ENCODE assay signal across 36 cellular contexts in the genomic region with DNA sequence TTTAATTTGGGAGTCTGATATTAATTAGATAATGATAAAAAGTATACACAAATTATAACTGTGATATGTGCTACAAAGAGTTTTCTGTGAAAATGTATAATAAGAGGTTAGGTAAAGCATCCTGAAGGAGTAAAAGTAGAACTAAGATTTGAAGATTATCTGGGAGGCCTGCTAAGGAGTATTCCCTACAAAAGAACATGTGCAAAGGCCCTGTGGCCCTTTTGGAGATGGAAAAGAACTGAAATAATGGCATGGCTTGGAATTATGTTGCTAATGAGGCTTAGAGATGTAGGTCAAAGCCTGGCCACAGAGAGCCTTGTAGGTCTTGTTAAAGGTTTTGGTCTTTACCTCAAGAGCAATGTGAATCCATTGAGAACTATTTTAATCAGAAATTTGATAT.
"Had no signal": no experiment of that assay in that cellular context is flagged by ENCODE, and none has a peak within 500 bp of the region (broad histone marks: within the 10 kb centered on the region; RNA-seq: fewer than 3 reads in every experiment).

No MANE protein-coding gene starts in this region.

- H3K9me3 ChIP-seq: MG63 had no signal

- H3K36me3 ChIP-seq: MG63 had no signal

- H3K27me3 ChIP-seq: MG63 had no signal

- H3K4me3 ChIP-seq: MG63 had no signal

- DNase-seq: Karpas-422, Kasumi-1, MG63, MM.1S, MV-4-11, NCI-H1048, NCI-H1092, NCI-H1092 treated with DMSO at 0.1 percent for 48 hours, NCI-H1105, NCI-H1417, NCI-H1417 treated with DMSO at 0.1 percent for 48 hours, NCI-H1436, NCI-H1436 treated with DMSO at 0.1 percent for 48 hours, NCI-H146, NCI-H1694, NCI-H1694 treated with DMSO at 0.1 percent for 48 hours, NCI-H187, NCI-H187 treated with DMSO at 0.1 percent for 48 hours, NCI-H1930, NCI-H2029, NCI-H2029 treated with DMSO at 0.1 percent for 48 hours, NCI-H2081, NCI-H2081 treated with DMSO at 0.1 percent for 48 hours, NCI-H2107, NCI-H2171, NCI-H2171 treated with DMSO at 0.1 percent for 48 hours, NCI-H2227 treated with DMSO at 0.1 percent for 48 hours, NCI-H226, NCI-H345, NCI-H446, NCI-H446 treated with DMSO at 0.1 percent for 48 hours, NCI-H510A, NCI-H510A treated with DMSO at 0.1 percent for 48 hours, NCI-H524, NCI-H524 treated with DMSO at 0.1 percent for 48 hours, NCI-H526 had no signal
